Comparison of ENCODE assay signal across 20 cellular contexts in the genomic region with DNA sequence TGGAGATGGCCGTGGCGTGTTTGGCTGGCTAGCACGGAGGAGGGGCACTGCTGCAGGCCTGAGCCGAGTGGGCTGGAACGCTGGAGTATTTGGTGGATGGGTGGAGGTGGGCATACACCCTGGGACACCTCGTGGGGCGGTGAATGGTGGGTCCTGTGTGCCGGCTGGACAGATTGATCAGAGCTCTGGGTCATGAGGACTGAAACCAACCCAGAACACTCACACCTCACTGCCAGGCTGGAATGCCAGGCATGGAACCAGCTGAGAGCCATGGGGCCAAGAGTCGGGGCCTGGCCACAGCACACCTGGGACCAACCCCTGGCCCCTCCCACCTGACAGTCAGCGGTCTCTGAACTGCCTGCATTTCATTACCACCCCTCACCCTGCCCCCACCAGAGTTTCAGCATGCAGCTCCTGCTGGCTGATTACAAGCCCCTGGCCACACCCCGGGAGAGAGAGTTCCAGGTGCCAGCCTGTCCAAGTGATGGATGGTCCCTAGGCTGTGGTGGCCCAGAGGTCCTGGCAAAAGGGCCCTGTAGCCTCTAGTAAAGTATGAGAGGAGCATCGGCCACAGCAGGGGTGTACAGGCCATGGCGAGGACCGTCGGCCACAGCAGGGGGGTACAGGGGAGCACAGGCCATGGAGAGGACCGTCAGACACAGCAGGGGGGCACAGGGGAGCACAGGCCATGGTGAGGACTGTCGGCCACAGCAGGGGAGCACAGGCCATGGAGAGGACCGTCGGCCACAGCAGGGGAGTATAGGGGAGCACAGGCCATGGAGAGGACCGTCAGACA. TPM values are rescaled to one million over a fixed set of nuclear protein-coding genes. Genes with fewer than 3 reads are reported as not detected.
DNase-seq lines count a peak whose midpoint lies in the region; ATAC-seq and TF ChIP-seq lines count a peak whose summit lies in the region.
"Had no signal": no experiment of that assay in that cellular context is flagged by ENCODE, and none has a peak within 500 bp of the region (broad histone marks: within the 10 kb centered on the region; RNA-seq: fewer than 3 reads in every experiment).

No MANE protein-coding gene starts in this region.

- H3K9ac ChIP-seq in parathyroid adenoma (no peak overlapping the region), GM23248 (no peak overlapping the region)

- TF ChIP-seq CTCF in HEK293 (tag by site-specific recombination; IDR thresholded peaks at IDR 0.05): no peak
- no peak for TF ChIP-seq CTCF in parathyroid adenoma (IDR thresholded peaks at IDR 0.05)

- H3K27me3 ChIP-seq in parathyroid adenoma (ENCODE audit: control insufficient read depth, insufficient read depth, low read length) (no peaks in the 10 kb centered on the region), GM23248 (replicated peaks; ENCODE audit: insufficient read depth) (peaks cover 35% of the 10 kb centered on the region)

- in situ Hi-C loops in GM23248 (cut with MboI): no loop called here

- no peaks in the 10 kb centered on the region for H3K36me3 Mint-ChIP-seq in activated CD4-positive, alpha-beta memory T cell treated with anti-CD3 and anti-CD28 coated beads for 36 hours
- no peaks in the 10 kb centered on the region for H3K36me3 Mint-ChIP-seq in activated CD4-positive, alpha-beta memory T cell treated with anti-CD3 and anti-CD28 coated beads, Interleukin-2, amount 10 ng/mL, durations not matched to agents 7 days and 5 days (ENCODE audit: low read depth)
- H3K36me3 Mint-ChIP-seq: CD8-positive, alpha-beta T cell had no signal

- H3K27ac Mint-ChIP-seq in activated CD4-positive, alpha-beta memory T cell treated with anti-CD3 and anti-CD28 coated beads for 36 hours: no peak overlapping the region
- H3K27ac Mint-ChIP-seq in activated CD4-positive, alpha-beta memory T cell treated with anti-CD3 and anti-CD28 coated beads, Interleukin-2, amount 10 ng/mL, durations not matched to agents 7 days and 5 days: no peak overlapping the region
- H3K27ac Mint-ChIP-seq: CD8-positive, alpha-beta T cell had no signal

- CTCF ChIA-PET in activated CD4-positive, alpha-beta memory T cell treated with anti-CD3 and anti-CD28 coated beads for 36 hours (lab: Charles Lee): no interaction called here
- CTCF ChIA-PET in activated CD4-positive, alpha-beta memory T cell treated with anti-CD3 and anti-CD28 coated beads, Interleukin-2, amount 10 ng/mL, durations not matched to agents 7 days and 5 days (lab: Charles Lee): no interaction called here
- CTCF ChIA-PET in HEK293 (lab: Yijun Ruan, JAX): interaction anchor here (0.7 to 1.5 kb wide), 3 partner anchors 15 to 51 kb away, joined by 3 to 5 read pairs (median 3); no protein-coding TSS in a partner anchor

- H3K9me3 Mint-ChIP-seq in activated CD4-positive, alpha-beta memory T cell treated with anti-CD3 and anti-CD28 coated beads for 36 hours: no peaks in the 10 kb centered on the region
- H3K9me3 Mint-ChIP-seq in activated CD4-positive, alpha-beta memory T cell treated with anti-CD3 and anti-CD28 coated beads, Interleukin-2, amount 10 ng/mL, durations not matched to agents 7 days and 5 days: no peaks in the 10 kb centered on the region
- H3K9me3 Mint-ChIP-seq: CD8-positive, alpha-beta T cell had no signal

- H3K4me3 ChIP-seq in HEK293 (ENCODE audit: low read depth, low read length) (no peak overlapping the region), parathyroid adenoma (ENCODE audit: low read depth, low read length) (no peak overlapping the region), GM23248 (no peak overlapping the region)
- H3K4me3 ChIP-seq: uterus had no signal

- POLR2A ChIA-PET in activated CD4-positive, alpha-beta memory T cell treated with anti-CD3 and anti-CD28 coated beads for 36 hours (lab: Charles Lee): no interaction called here
- POLR2A ChIA-PET in activated CD4-positive, alpha-beta memory T cell treated with anti-CD3 and anti-CD28 coated beads, Interleukin-2, amount 10 ng/mL, durations not matched to agents 7 days and 5 days (lab: Charles Lee): no interaction called here
- POLR2A ChIA-PET in HEK293 (lab: Yijun Ruan, JAX): no interaction called here

- H3F3A ChIP-seq in GM23248 (ENCODE audit: insufficient read depth): no peaks in the 10 kb centered on the region

- WGBS in GM23248 (ENCODE audit: low coverage in 1 of 2, low lambda C conversion rate in 2 of 2, missing lambda C conversion rate in 2 of 2), 2 experiments: 35 to 40% methylated on average over 15 to 20 of the region's 20 CpGs

- H3K9me3 ChIP-seq in HEK293 (ENCODE audit: control insufficient read depth, insufficient read depth, low read depth, low read length) (no peaks in the 10 kb centered on the region), parathyroid adenoma (ENCODE audit: control insufficient read depth, low read length) (no peaks in the 10 kb centered on the region), GM23248 (ENCODE audit: low read depth) (no peaks in the 10 kb centered on the region)
- H3K9me3 ChIP-seq: uterus had no signal

- peak; percentile 7 for DNase-seq in activated CD4-positive, alpha-beta memory T cell treated with anti-CD3 and anti-CD28 coated beads for 36 hours
- no peak for DNase-seq in activated CD4-positive, alpha-beta memory T cell treated with anti-CD3 and anti-CD28 coated beads, Interleukin-2, amount 10 ng/mL, durations not matched to agents 7 days and 5 days
- DNase-seq in left cardiac atrium (peak; percentile 6), GM23248 (no peak)
- DNase-seq: activated CD4-positive, alpha-beta T cell treated with anti-CD3 and anti-CD28 coated beads for 4 hours; cerebellar nuclear complex; NCI-H187; NCI-H510A treated with DMSO at 0.1 percent for 48 hours; uterus had no signal

- peaks cover 22% of the 10 kb centered on the region for H3K79me2 ChIP-seq in parathyroid adenoma
- no peaks in the 10 kb centered on the region for H3K79me2 ChIP-seq in GM23248 (ENCODE audit: insufficient read depth)

- H3K4me2 ChIP-seq in parathyroid adenoma (ENCODE audit: low read length) (no peak overlapping the region), GM23248 (ENCODE audit: unreplicated experiment) (no peak overlapping the region)

- H3K9me2 ChIP-seq in GM23248 (ENCODE audit: insufficient read depth): no peaks in the 10 kb centered on the region

- H2AFZ ChIP-seq in parathyroid adenoma (no peak overlapping the region), GM23248 (no peak overlapping the region)

- H3K36me3 ChIP-seq in HEK293 (ENCODE audit: control insufficient read depth in 2 of 2, insufficient read depth in 1 of 2, low read length in 2 of 2) (no peaks in the 10 kb centered on the region), parathyroid adenoma (ENCODE audit: control insufficient read depth, insufficient read depth, low read length) (no peaks in the 10 kb centered on the region), GM23248 (ENCODE audit: low read depth) (no peaks in the 10 kb centered on the region)
- H3K36me3 ChIP-seq: uterus had no signal

- peaks cover 7% of the 10 kb centered on the region for H3K4me1 Mint-ChIP-seq in activated CD4-positive, alpha-beta memory T cell treated with anti-CD3 and anti-CD28 coated beads for 36 hours (ENCODE audit: low read depth)
- peaks cover 6% of the 10 kb centered on the region for H3K4me1 Mint-ChIP-seq in activated CD4-positive, alpha-beta memory T cell treated with anti-CD3 and anti-CD28 coated beads, Interleukin-2, amount 10 ng/mL, durations not matched to agents 7 days and 5 days

- peaks cover 20% of the 10 kb centered on the region for H3K27me3 Mint-ChIP-seq in activated CD4-positive, alpha-beta memory T cell treated with anti-CD3 and anti-CD28 coated beads for 36 hours
- H3K27me3 Mint-ChIP-seq in activated CD4-positive, alpha-beta memory T cell treated with anti-CD3 and anti-CD28 coated beads, Interleukin-2, amount 10 ng/mL, durations not matched to agents 7 days and 5 days: peaks cover 20% of the 10 kb centered on the region

- ATAC-seq in left cardiac atrium: no peak
- ATAC-seq in HG03354 (IDR thresholded peaks at IDR 0.05; ENCODE audit: poor library complexity, severe bottlenecking, unreplicated experiment): no peak
- no peak for ATAC-seq in HG03139 (IDR thresholded peaks at IDR 0.05; ENCODE audit: unreplicated experiment)
- ATAC-seq: CD8-positive, alpha-beta T cell had no signal

- no peak overlapping the region for H3K4me3 Mint-ChIP-seq in activated CD4-positive, alpha-beta memory T cell treated with anti-CD3 and anti-CD28 coated beads for 36 hours
- H3K4me3 Mint-ChIP-seq in activated CD4-positive, alpha-beta memory T cell treated with anti-CD3 and anti-CD28 coated beads, Interleukin-2, amount 10 ng/mL, durations not matched to agents 7 days and 5 days: no peak overlapping the region
- H3K4me3 Mint-ChIP-seq: CD8-positive, alpha-beta T cell had no signal

- H3K27ac ChIP-seq in HEK293 (ENCODE audit: extremely low read depth, low read depth, low read length) (no peak overlapping the region), parathyroid adenoma (peak overlapping the region; percentile 2), GM23248 (no peak overlapping the region)
- H3K27ac ChIP-seq: uterus had no signal

- H3K4me1 ChIP-seq in HEK293 (ENCODE audit: control insufficient read depth, insufficient read depth, low read length) (no peaks in the 10 kb centered on the region), parathyroid adenoma (peaks cover 21% of the 10 kb centered on the region), GM23248 (ENCODE audit: insufficient read depth) (no peaks in the 10 kb centered on the region)

- H4K20me1 ChIP-seq in GM23248 (ENCODE audit: insufficient read depth): no peaks in the 10 kb centered on the region

- intact Hi-C loops in activated CD4-positive, alpha-beta memory T cell treated with anti-CD3 and anti-CD28 coated beads for 36 hours (cut with micrococcal nuclease): no loop called here
- intact Hi-C loops in left cardiac atrium (cut with DNase I): no loop called here

RNA-seq across cellular contexts. Expression of gene NPBWR2, which starts 3.3 kb away (rescaled TPM):
- total RNA-seq in activated CD4-positive, alpha-beta memory T cell treated with anti-CD3 and anti-CD28 coated beads for 36 hours: not detected
- not detected for total RNA-seq in activated CD4-positive, alpha-beta memory T cell treated with anti-CD3 and anti-CD28 coated beads, Interleukin-2, amount 10 ng/mL, durations not matched to agents 7 days and 5 days
- total RNA-seq in left cardiac atrium: not detected
- total RNA-seq in GM23248 (2014; rRNA removed; shearing (Covaris generic)): not detected in 2 replicates
- not detected in 2 replicates for polyA plus RNA-seq in GM23248 (2016; fragmentation: Nextera tagmentation; extraction: Ambion mirVana)
- total RNA-seq: A673; CD8-positive, alpha-beta T cell; epithelial cell of proximal tubule; kidney epithelial cell; myocyte; RPMI7951; T-helper 2 cell treated with Interferon-gamma antibody and Interleukin-4, amounts not matched to agents 100 ng/mL and 5 ng/mL, for 36 hours; uterus had no signal

RNA-seq across cellular contexts. Expression of gene LKAAEAR1, which starts 19.9 kb away (rescaled TPM):
- not detected for total RNA-seq in activated CD4-positive, alpha-beta memory T cell treated with anti-CD3 and anti-CD28 coated beads for 36 hours
- under 1 TPM in 1 of 2 experiments, not detected in 1; 0.38 TPM for total RNA-seq in activated CD4-positive, alpha-beta memory T cell treated with anti-CD3 and anti-CD28 coated beads, Interleukin-2, amount 10 ng/mL, durations not matched to agents 7 days and 5 days
- under 1 TPM in 1 of 2 donors, not detected in 1; 0.41 TPM for total RNA-seq in left cardiac atrium
- total RNA-seq in GM23248 (2014; rRNA removed; shearing (Covaris generic)): 3.7 TPM in 1 of 2 replicates, not detected in the other
- 0.59 TPM in 1 of 2 replicates, not detected in the other for polyA plus RNA-seq in GM23248 (2016; fragmentation: Nextera tagmentation; extraction: Ambion mirVana)
- total RNA-seq: epithelial cell of proximal tubule, kidney epithelial cell, uterus had no signal

RNA-seq across cellular contexts. Expression of gene OPRL1, which starts 24.2 kb away (rescaled TPM):
- total RNA-seq in activated CD4-positive, alpha-beta memory T cell treated with anti-CD3 and anti-CD28 coated beads for 36 hours: under 1 TPM; 0.63 to 0.71 TPM
- 1 to 10 TPM; 1.2 to 1.6 TPM for total RNA-seq in activated CD4-positive, alpha-beta memory T cell treated with anti-CD3 and anti-CD28 coated beads, Interleukin-2, amount 10 ng/mL, durations not matched to agents 7 days and 5 days
- under 1 TPM; 0.71 to 0.97 TPM for total RNA-seq in left cardiac atrium
- total RNA-seq in GM23248 (2014; rRNA removed; shearing (Covaris generic)): 0.86 and 1.1 TPM in 2 replicates
- polyA plus RNA-seq in GM23248 (2016; fragmentation: Nextera tagmentation; extraction: Ambion mirVana): 0.35 and 0.53 TPM in 2 replicates

RNA-seq across cellular contexts. Expression of gene RGS19, which starts 24.8 kb away (rescaled TPM):
- total RNA-seq in activated CD4-positive, alpha-beta memory T cell treated with anti-CD3 and anti-CD28 coated beads for 36 hours: 10 to 100 TPM; 43.2 to 44.4 TPM
- 100 to 1,000 TPM; 119 to 122 TPM for total RNA-seq in activated CD4-positive, alpha-beta memory T cell treated with anti-CD3 and anti-CD28 coated beads, Interleukin-2, amount 10 ng/mL, durations not matched to agents 7 days and 5 days
- total RNA-seq in left cardiac atrium: 1 to 10 TPM; 9.7 to 10.0 TPM
- 7.0 and 13.2 TPM in 2 replicates for total RNA-seq in GM23248 (2014; rRNA removed; shearing (Covaris generic))
- 18.7 and 20.9 TPM in 2 replicates for polyA plus RNA-seq in GM23248 (2016; fragmentation: Nextera tagmentation; extraction: Ambion mirVana)

RNA-seq across cellular contexts. Expression of gene TCEA2, which starts 41.1 kb away (rescaled TPM):
- total RNA-seq in activated CD4-positive, alpha-beta memory T cell treated with anti-CD3 and anti-CD28 coated beads for 36 hours: 10 to 100 TPM; 27.3 to 29.9 TPM
- total RNA-seq in activated CD4-positive, alpha-beta memory T cell treated with anti-CD3 and anti-CD28 coated beads, Interleukin-2, amount 10 ng/mL, durations not matched to agents 7 days and 5 days: 10 to 100 TPM; 66.3 to 74.1 TPM
- total RNA-seq in left cardiac atrium: 10 to 100 TPM; 44.7 to 46.4 TPM
- total RNA-seq in GM23248 (2014; rRNA removed; shearing (Covaris generic)): 34.3 and 39.2 TPM in 2 replicates
- polyA plus RNA-seq in GM23248 (2016; fragmentation: Nextera tagmentation; extraction: Ambion mirVana): 67.9 and 70.7 TPM in 2 replicates

Comparison
In these comparisons a context has a peak if more than half of its experiments do, and no peak if none do; other contexts are left out.
1. DNase-seq: peak in activated CD4-positive, alpha-beta memory T cell treated with anti-CD3 and anti-CD28 coated beads for 36 hours (single experiment) and left cardiac atrium (single experiment); none in activated CD4-positive, alpha-beta memory T cell treated with anti-CD3 and anti-CD28 coated beads, Interleukin-2, amount 10 ng/mL, durations not matched to agents 7 days and 5 days (single experiment) and GM23248 (single experiment).